Comparison of ENCODE assay signal across 15 cellular contexts in genomic region chr13:43006893-43007631, GRCh38. TPM values are rescaled to one million over a fixed set of nuclear protein-coding genes. Genes with fewer than 3 reads are reported as not detected.
DNase-seq lines count a peak whose midpoint lies in the region; ATAC-seq and TF ChIP-seq lines count a peak whose summit lies in the region.
"Had no signal": no experiment of that assay in that cellular context is flagged by ENCODE, and none has a peak within 500 bp of the region (broad histone marks: within the 10 kb centered on the region; RNA-seq: fewer than 3 reads in every experiment).

No MANE protein-coding gene starts in this region.

- DNase-seq in HCEC 1CT (peak; percentile 56), amniotic epithelial cell (ENCODE audit: low read depth) (peak; percentile 75), foreskin keratinocyte (peak in 1 of 2 donors; percentile 50), SHP77 (lab: John Stamatoyannopoulos, UW) (no peak), colonic mucosa (no peak)
- DNase-seq: activated CD4-positive, alpha-beta T cell treated with anti-CD3 and anti-CD28 coated beads, Interleukin-2, amount 50 U/mL, for 48 hours; activated naive CD4-positive, alpha-beta T cell; dorsolateral prefrontal cortex; left colon; MG63; NCI-H2227 treated with DMSO at 0.1 percent for 48 hours; spleen had no signal

- peak; percentile 39 for ATAC-seq in foreskin keratinocyte
- no peak for ATAC-seq in GM21515 (IDR thresholded peaks at IDR 0.05; ENCODE audit: unreplicated experiment)
- ATAC-seq: left colon had no signal

- H3K27me3 ChIP-seq in foreskin keratinocyte (no peaks in the 10 kb centered on the region), skeletal muscle satellite cell (ENCODE audit: control insufficient read depth, insufficient read depth, low read length) (no peaks in the 10 kb centered on the region), colonic mucosa (no peaks in the 10 kb centered on the region)
- H3K27me3 ChIP-seq: dorsolateral prefrontal cortex, MG63, spleen had no signal

- H3K9me3 ChIP-seq in skeletal muscle satellite cell (replicated peaks; ENCODE audit: low read length) = no peaks in the 10 kb centered on the region
- no peaks in the 10 kb centered on the region for H3K9me3 ChIP-seq in colonic mucosa
- H3K9me3 ChIP-seq: MG63 had no signal

- TF ChIP-seq CTCF in foreskin keratinocyte (conservative IDR thresholded peaks at IDR 0.05) = no peak
- no peak for TF ChIP-seq CTCF in colonic mucosa (IDR thresholded peaks at IDR 0.05)

- H3K4me2 ChIP-seq in skeletal muscle satellite cell (ENCODE audit: low read length) = peak overlapping the region; percentile 32

- H3K4me3 ChIP-seq in skeletal muscle satellite cell (ENCODE audit: low read length) (peak overlapping the region; percentile 5), colonic mucosa (no peak overlapping the region)
- H3K4me3 ChIP-seq: dorsolateral prefrontal cortex, MG63, spleen had no signal

- H3K36me3 ChIP-seq in skeletal muscle satellite cell (ENCODE audit: insufficient read depth, low read length) (no peaks in the 10 kb centered on the region), colonic mucosa (no peaks in the 10 kb centered on the region)
- H3K36me3 ChIP-seq: MG63, spleen had no signal

- no peak overlapping the region for H3K27ac ChIP-seq in foreskin keratinocyte
- H3K27ac ChIP-seq in colonic mucosa = no peak overlapping the region
- H3K27ac ChIP-seq: dorsolateral prefrontal cortex, spleen had no signal

- H3K9ac ChIP-seq in skeletal muscle satellite cell (ENCODE audit: low read depth, low read length) = peak overlapping the region; percentile 45
- H3K9ac ChIP-seq in colonic mucosa (ENCODE audit: low read depth in 2 of 2, low read length in 2 of 2) = no peak overlapping the region

- peaks cover 45% of the 10 kb centered on the region for H3K4me1 ChIP-seq in foreskin keratinocyte
- peaks cover 66% of the 10 kb centered on the region for H3K4me1 ChIP-seq in skeletal muscle satellite cell (ENCODE audit: control insufficient read depth, insufficient read depth, low read length)
- H3K4me1 ChIP-seq in colonic mucosa = no peaks in the 10 kb centered on the region
- H3K4me1 ChIP-seq: spleen had no signal

- intact Hi-C loops in colonic mucosa (cut with DNase I) = no loop called here

RNA-seq across cellular contexts. Expression of gene EPSTI1, which starts 15.0 kb away (rescaled TPM):
- total RNA-seq in foreskin keratinocyte = 16.0 and 26.2 TPM in 2 replicates
- polyA plus RNA-seq in foreskin keratinocyte = 12.5 and 18.6 TPM in 2 replicates
- total RNA-seq in skeletal muscle satellite cell (2012; rRNA removed) = 2.8 and 4.1 TPM in 2 replicates
- 10 to 100 TPM in 1 of 2 donors, 1 to 10 TPM in 1; 5.4 to 16.8 TPM for total RNA-seq in colonic mucosa
- polyA plus RNA-seq: neural cell had no signal

RNA-seq across cellular contexts. Expression of gene DNAJC15, which starts 16.3 kb away (rescaled TPM):
- 19.0 and 31.7 TPM in 2 replicates for total RNA-seq in foreskin keratinocyte
- polyA plus RNA-seq in foreskin keratinocyte = 26.9 and 41.9 TPM in 2 replicates
- total RNA-seq in skeletal muscle satellite cell (2012; rRNA removed) = 12.0 and 13.4 TPM in 2 replicates
- total RNA-seq in colonic mucosa = 10 to 100 TPM in 1 of 2 donors, 1 to 10 TPM in 1; 6.6 to 14.6 TPM

Comparison
In these comparisons a context has a peak if more than half of its experiments do, and no peak if none do; other contexts are left out.
1. DNase-seq: peak in HCEC 1CT (single experiment) and amniotic epithelial cell (single experiment); none in SHP77 (0 of 2) and colonic mucosa (single experiment).